Comparison of ENCODE assay signal across 1 cellular context in the genomic region with DNA sequence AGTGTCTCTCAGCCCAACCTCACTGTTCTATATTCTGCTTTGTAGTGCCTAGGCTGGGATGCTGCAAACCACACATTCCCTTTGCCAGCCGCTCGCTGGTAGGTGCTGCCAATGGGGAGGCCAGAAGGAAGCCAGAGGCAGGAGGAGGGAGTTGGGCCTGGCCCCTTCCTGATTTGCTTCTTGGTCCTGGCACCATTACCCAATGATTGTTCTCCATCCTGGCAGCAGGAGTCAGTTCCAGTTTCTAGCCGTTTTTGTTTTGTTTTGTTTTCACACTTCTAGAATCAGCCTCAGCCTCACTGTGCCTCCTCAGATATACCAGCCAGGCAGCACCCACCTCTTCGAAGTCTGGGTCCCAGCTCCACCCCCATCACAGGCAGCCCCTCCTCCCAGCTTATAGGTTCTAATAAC.
TF ChIP-seq lines count a peak whose summit lies in the region.

No MANE protein-coding gene starts in this region.

TF ChIP-seq in SK-N-SH treated with all-trans-retinoic acid at 6 μM for 48 hours, 23 proteins besides CTCF, POLR2A, EP300 and RAD21 (continued from another document):
- TF ChIP-seq, protein P1, sequence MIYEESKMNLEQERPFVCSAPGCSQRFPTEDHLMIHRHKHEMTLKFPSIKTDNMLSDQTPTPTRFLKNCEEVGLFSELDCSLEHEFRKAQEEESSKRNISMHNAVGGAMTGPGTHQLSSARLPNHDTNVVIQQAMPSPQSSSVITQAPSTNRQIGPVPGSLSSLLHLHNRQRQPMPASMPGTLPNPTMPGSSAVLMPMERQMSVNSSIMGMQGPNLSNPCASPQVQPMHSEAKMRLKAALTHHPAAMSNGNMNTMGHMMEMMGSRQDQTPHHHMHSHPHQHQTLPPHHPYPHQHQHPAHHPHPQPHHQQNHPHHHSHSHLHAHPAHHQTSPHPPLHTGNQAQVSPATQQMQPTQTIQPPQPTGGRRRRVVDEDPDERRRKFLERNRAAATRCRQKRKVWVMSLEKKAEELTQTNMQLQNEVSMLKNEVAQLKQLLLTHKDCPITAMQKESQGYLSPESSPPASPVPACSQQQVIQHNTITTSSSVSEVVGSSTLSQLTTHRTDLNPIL (CRISPR knock-in tag; IDR thresholded peaks at IDR 0.05; ENCODE audit: low read depth): no peak
- no peak for TF ChIP-seq SNAI2 (CRISPR knock-in tag; IDR thresholded peaks at IDR 0.05)
- TF ChIP-seq ZNF70 (CRISPR knock-in tag; IDR thresholded peaks at IDR 0.05): no peak
- TF ChIP-seq ZC3H10 (CRISPR knock-in tag; IDR thresholded peaks at IDR 0.05): no peak
- TF ChIP-seq PPARA (CRISPR knock-in tag; IDR thresholded peaks at IDR 0.05; ENCODE audit: borderline replicate concordance): no peak
- no peak for TF ChIP-seq OSR1 (CRISPR knock-in tag; IDR thresholded peaks at IDR 0.05)
- TF ChIP-seq TCF4 (CRISPR knock-in tag; IDR thresholded peaks at IDR 0.05; ENCODE audit: borderline replicate concordance): no peak
- TF ChIP-seq, protein P2, sequence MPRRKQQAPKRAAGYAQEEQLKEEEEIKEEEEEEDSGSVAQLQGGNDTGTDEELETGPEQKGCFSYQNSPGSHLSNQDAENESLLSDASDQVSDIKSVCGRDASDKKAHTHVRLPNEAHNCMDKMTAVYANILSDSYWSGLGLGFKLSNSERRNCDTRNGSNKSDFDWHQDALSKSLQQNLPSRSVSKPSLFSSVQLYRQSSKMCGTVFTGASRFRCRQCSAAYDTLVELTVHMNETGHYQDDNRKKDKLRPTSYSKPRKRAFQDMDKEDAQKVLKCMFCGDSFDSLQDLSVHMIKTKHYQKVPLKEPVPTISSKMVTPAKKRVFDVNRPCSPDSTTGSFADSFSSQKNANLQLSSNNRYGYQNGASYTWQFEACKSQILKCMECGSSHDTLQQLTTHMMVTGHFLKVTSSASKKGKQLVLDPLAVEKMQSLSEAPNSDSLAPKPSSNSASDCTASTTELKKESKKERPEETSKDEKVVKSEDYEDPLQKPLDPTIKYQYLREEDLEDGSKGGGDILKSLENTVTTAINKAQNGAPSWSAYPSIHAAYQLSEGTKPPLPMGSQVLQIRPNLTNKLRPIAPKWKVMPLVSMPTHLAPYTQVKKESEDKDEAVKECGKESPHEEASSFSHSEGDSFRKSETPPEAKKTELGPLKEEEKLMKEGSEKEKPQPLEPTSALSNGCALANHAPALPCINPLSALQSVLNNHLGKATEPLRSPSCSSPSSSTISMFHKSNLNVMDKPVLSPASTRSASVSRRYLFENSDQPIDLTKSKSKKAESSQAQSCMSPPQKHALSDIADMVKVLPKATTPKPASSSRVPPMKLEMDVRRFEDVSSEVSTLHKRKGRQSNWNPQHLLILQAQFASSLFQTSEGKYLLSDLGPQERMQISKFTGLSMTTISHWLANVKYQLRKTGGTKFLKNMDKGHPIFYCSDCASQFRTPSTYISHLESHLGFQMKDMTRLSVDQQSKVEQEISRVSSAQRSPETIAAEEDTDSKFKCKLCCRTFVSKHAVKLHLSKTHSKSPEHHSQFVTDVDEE (CRISPR knock-in tag; IDR thresholded peaks at IDR 0.05): no peak
- no peak for TF ChIP-seq ZFP3 (CRISPR knock-in tag; IDR thresholded peaks at IDR 0.05)
- no peak for TF ChIP-seq GLIS3 (CRISPR knock-in tag; IDR thresholded peaks at IDR 0.05)
- no peak for TF ChIP-seq CSDC2 (CRISPR knock-in tag; IDR thresholded peaks at IDR 0.05)
- TF ChIP-seq, protein P3, sequence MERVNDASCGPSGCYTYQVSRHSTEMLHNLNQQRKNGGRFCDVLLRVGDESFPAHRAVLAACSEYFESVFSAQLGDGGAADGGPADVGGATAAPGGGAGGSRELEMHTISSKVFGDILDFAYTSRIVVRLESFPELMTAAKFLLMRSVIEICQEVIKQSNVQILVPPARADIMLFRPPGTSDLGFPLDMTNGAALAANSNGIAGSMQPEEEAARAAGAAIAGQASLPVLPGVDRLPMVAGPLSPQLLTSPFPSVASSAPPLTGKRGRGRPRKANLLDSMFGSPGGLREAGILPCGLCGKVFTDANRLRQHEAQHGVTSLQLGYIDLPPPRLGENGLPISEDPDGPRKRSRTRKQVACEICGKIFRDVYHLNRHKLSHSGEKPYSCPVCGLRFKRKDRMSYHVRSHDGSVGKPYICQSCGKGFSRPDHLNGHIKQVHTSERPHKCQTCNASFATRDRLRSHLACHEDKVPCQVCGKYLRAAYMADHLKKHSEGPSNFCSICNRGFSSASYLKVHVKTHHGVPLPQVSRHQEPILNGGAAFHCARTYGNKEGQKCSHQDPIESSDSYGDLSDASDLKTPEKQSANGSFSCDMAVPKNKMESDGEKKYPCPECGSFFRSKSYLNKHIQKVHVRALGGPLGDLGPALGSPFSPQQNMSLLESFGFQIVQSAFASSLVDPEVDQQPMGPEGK (CRISPR knock-in tag; IDR thresholded peaks at IDR 0.05; ENCODE audit: borderline replicate concordance): no peak
- TF ChIP-seq ARNTL (CRISPR knock-in tag; IDR thresholded peaks at IDR 0.05; ENCODE audit: borderline replicate concordance, low read depth): no peak
- no peak for TF ChIP-seq ISL1 (CRISPR knock-in tag; IDR thresholded peaks at IDR 0.05)
- TF ChIP-seq ZNF565 (CRISPR knock-in tag; conservative IDR thresholded peaks at IDR 0.05; ENCODE audit: low read depth): no peak
- no peak for TF ChIP-seq TOX (CRISPR knock-in tag; IDR thresholded peaks at IDR 0.05; ENCODE audit: borderline replicate concordance)
- TF ChIP-seq, protein P4, sequence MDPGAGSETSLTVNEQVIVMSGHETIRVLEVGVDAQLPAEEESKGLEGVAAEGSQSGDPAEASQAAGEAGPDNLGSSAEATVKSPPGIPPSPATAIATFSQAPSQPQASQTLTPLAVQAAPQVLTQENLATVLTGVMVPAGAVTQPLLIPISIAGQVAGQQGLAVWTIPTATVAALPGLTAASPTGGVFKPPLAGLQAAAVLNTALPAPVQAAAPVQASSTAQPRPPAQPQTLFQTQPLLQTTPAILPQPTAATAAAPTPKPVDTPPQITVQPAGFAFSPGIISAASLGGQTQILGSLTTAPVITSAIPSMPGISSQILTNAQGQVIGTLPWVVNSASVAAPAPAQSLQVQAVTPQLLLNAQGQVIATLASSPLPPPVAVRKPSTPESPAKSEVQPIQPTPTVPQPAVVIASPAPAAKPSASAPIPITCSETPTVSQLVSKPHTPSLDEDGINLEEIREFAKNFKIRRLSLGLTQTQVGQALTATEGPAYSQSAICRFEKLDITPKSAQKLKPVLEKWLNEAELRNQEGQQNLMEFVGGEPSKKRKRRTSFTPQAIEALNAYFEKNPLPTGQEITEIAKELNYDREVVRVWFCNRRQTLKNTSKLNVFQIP (CRISPR knock-in tag; IDR thresholded peaks at IDR 0.05; ENCODE audit: borderline replicate concordance, low read depth): no peak
- TF ChIP-seq, protein P5, sequence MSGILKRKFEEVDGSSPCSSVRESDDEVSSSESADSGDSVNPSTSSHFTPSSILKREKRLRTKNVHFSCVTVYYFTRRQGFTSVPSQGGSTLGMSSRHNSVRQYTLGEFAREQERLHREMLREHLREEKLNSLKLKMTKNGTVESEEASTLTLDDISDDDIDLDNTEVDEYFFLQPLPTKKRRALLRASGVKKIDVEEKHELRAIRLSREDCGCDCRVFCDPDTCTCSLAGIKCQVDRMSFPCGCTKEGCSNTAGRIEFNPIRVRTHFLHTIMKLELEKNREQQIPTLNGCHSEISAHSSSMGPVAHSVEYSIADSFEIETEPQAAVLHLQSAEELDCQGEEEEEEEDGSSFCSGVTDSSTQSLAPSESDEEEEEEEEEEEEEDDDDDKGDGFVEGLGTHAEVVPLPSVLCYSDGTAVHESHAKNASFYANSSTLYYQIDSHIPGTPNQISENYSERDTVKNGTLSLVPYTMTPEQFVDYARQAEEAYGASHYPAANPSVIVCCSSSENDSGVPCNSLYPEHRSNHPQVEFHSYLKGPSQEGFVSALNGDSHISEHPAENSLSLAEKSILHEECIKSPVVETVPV (CRISPR knock-in tag; IDR thresholded peaks at IDR 0.05): no peak
